24 cellular contexts compared by ENCODE assay signal in genomic region chr10:7305053-7305452, GRCh38.
"Had no signal": no experiment of that assay in that cellular context is flagged by ENCODE, and none has a peak within 500 bp of the region (broad histone marks: within the 10 kb centered on the region; RNA-seq: fewer than 3 reads in every experiment).

No MANE protein-coding gene starts in this region.

- H3K27ac ChIP-seq: HL-60, KMS-11 had no signal

- H3K27me3 Mint-ChIP-seq: IgD-negative memory B cell had no signal

- H3K4me2 ChIP-seq: KMS-11, SK-N-SH had no signal

- DNase-seq: Kasumi-1, MM.1S, NCI-H1092 treated with DMSO at 0.1 percent for 48 hours, NCI-H1436, NCI-H187, NCI-H2029, NCI-H2081 treated with DMSO at 0.1 percent for 48 hours, NCI-H2171, NCI-H226, NCI-H446, NCI-H510A, NCI-H524 treated with DMSO at 0.1 percent for 48 hours, NCI-H69, NCI-H774, PC-3, RPMI8226, SHP77, SK-N-SH, SW 1271 had no signal

- H3K9me2 ChIP-seq: SK-N-SH had no signal

- H3K9ac ChIP-seq: KMS-11, SK-N-SH had no signal

- ATAC-seq: K562, Panc1, PC-3 had no signal

- H3K4me3 Mint-ChIP-seq: IgD-negative memory B cell had no signal

- H3K9me3 ChIP-seq: SK-N-SH had no signal

- H3K4me3 ChIP-seq: K562 had no signal
